ENCODE assay signal across 26 cellular contexts in the genomic region with DNA sequence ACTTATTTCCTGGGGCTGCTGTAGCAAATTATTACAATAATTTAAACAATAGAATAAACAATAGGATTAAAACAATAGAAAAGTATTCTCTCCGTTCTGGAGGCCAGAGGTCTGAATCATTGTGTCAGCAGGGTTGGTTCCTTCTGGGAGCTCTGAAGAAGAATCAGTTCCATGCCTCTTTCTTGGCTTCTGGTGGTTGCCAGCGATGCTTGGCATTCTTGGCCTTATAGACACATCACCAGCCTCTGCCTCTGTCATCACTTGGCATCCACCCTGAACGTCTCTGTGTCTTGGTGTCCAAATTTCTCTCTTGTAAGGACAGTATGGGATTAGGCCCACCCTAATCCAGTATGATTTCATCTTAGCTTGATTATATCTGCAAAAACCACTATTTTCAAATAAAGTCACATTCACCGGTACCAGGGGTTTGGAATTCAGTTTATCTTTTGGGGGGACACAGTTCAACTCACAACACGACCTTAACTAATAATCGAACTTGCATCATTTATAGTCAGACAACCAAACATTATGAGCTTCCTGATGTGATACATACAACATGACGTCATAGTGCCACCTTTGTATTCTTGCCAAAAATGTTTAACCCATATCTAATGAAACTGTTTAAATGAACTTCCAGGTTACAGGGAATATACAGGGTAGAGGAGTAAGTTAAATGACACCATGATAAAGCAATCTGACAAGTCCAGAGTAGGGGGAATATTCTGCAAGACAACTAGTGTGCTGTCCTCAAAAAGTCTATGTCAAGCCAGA. TPM values are rescaled to one million over a fixed set of nuclear protein-coding genes. Genes with fewer than 3 reads are reported as not detected.
DNase-seq lines count a peak whose midpoint lies in the region; ATAC-seq, FAIRE-seq and TF ChIP-seq lines count a peak whose summit lies in the region.
"Had no signal": no experiment of that assay in that cellular context is flagged by ENCODE, and none has a peak within 500 bp of the region (broad histone marks: within the 10 kb centered on the region; RNA-seq: fewer than 3 reads in every experiment).

No MANE protein-coding gene starts in this region.

- DNase-seq in HepG2 (ENCODE audit: low spot score) (no peak), right lobe of liver (no peak), RPMI7951 (ENCODE audit: low read depth) (peak; percentile 47), T-cell (no peak), glutamatergic neuron (no peak), NCI-H2107 treated with DMSO at 0.1 percent for 48 hours (lab: John Stamatoyannopoulos, UW; ENCODE audit: unreplicated experiment) (no peak)
- DNase-seq: activated CD4-positive, alpha-beta T cell treated with anti-CD3 and anti-CD28 coated beads for 1 hour; activated CD8-positive, alpha-beta T cell treated with anti-CD3 and anti-CD28 coated beads for 36 hours; activated effector memory CD4-positive, alpha-beta T cell treated with Interleukin-2 at 50 U/mL for 16 hours; activated T-cell treated with anti-CD3 and anti-CD28 coated beads for 4 hours; aorta; central memory CD4-positive, alpha-beta T cell; DMS79; NCI-H1105 treated with DMSO at 0.1 percent for 48 hours; NCI-H2029; NCI-H345; NCI-H748 treated with DMSO at 0.1 percent for 48 hours; T-helper 17 cell; transverse colon had no signal

- WGBS in HepG2 (ENCODE audit: low lambda C conversion rate) = 26% methylated on average over 7 of the region's 7 CpGs
- WGBS in right lobe of liver (ENCODE audit: insufficient coverage, low coverage, low lambda C conversion rate, missing lambda C conversion rate) = 29% methylated on average over 6 of the region's 7 CpGs

- no peaks in the 10 kb centered on the region for H4K20me1 ChIP-seq in HepG2 (ENCODE audit: insufficient read depth, low read length)
- H4K20me1 ChIP-seq: BLaER1 treated with 17β-estradiol and CSF1 and Interleukin-3, amounts not matched to agents 10 nM and 100 nM had no signal

- CTCF ChIA-PET in HepG2 (lab: Yijun Ruan, JAX; ENCODE audit: low intra/inter-chr PET ratio, low total read pairs) = no interaction called here
- CTCF ChIA-PET in T-cell (lab: Charles Lee) = no interaction called here

- H3K4me2 ChIP-seq in HepG2 (ENCODE audit: low read depth, low read length) = no peak overlapping the region
- H3K4me2 ChIP-seq: BLaER1 treated with 17β-estradiol and CSF1 and Interleukin-3, amounts not matched to agents 10 nM and 100 nM had no signal

- H3K27ac Mint-ChIP-seq in T-cell = no peak overlapping the region
- no peak overlapping the region for H3K27ac Mint-ChIP-seq in glutamatergic neuron (ENCODE audit: unreplicated experiment)
- H3K27ac Mint-ChIP-seq: activated CD8-positive, alpha-beta T cell treated with anti-CD3 and anti-CD28 coated beads for 36 hours; activated naive CD8-positive, alpha-beta T cell; IgD-negative memory B cell; natural killer cell treated with Interleukin-12 subunit alpha and Interleukin-12 subunit beta and Interleukin-15 and Interleukin-18, amount 100 ng/mL, for 72 hours; T-helper 17 cell had no signal

- H3K4me1 Mint-ChIP-seq in T-cell (no peaks in the 10 kb centered on the region), glutamatergic neuron (ENCODE audit: low read depth, unreplicated experiment) (no peaks in the 10 kb centered on the region)
- H3K4me1 Mint-ChIP-seq: IgD-negative memory B cell, T-helper 17 cell had no signal

- in situ Hi-C loops in HepG2 (cut with HindIII; ENCODE audit: extremely low pct_ligation_motif_present, low pct_unique_long_range_greater_than_20kb) = no loop called here

- H3K9me3 ChIP-seq in HepG2 (ENCODE audit: low read length) = 0 out of 2 replicates have a peak, but pooled peaks cover 4% of the 10 kb centered on the region
- H3K9me3 ChIP-seq in right lobe of liver = no peaks in the 10 kb centered on the region
- H3K9me3 ChIP-seq: transverse colon had no signal

- TF ChIP-seq POLR2A in HepG2 (IDR thresholded peaks at IDR 0.05; ENCODE audit: insufficient read depth in 1 of 2, low read depth in 2 of 2, low read length in 2 of 2) = no peak
- no peak for TF ChIP-seq POLR2A in right lobe of liver (IDR thresholded peaks at IDR 0.05)

- H3K27me3 ChIP-seq in HepG2 (ENCODE audit: control insufficient read depth in 1 of 2, insufficient read depth in 2 of 2, low read length in 2 of 2) (peaks cover 0 to 4% of the 10 kb centered on the region in 2 experiments; a peak in 1 of 5 replicates), right lobe of liver (no peaks in the 10 kb centered on the region)
- H3K27me3 ChIP-seq: BLaER1 treated with 17β-estradiol and CSF1 and Interleukin-3, amounts not matched to agents 10 nM and 100 nM had no signal

- H3K9ac ChIP-seq in HepG2 (ENCODE audit: insufficient read depth, low read depth, low read length) = no peak overlapping the region
- H3K9ac ChIP-seq: BLaER1 treated with 17β-estradiol and CSF1 and Interleukin-3, amounts not matched to agents 10 nM and 100 nM had no signal

- no peak for ATAC-seq in HepG2
- ATAC-seq in right lobe of liver = no peak
- ATAC-seq in esophagus mucosa = peak; percentile 54
- no peak for ATAC-seq in T-cell (replicated peaks in 1 of 4)
- no peak for ATAC-seq in HG02678 (IDR thresholded peaks at IDR 0.05; ENCODE audit: unreplicated experiment)
- ATAC-seq: natural killer cell treated with Interleukin-12 subunit alpha and Interleukin-12 subunit beta and Interleukin-15 and Interleukin-18, amount 100 ng/mL, for 72 hours; T-helper 17 cell had no signal

- TF ChIP-seq CTCF in HepG2 (CRISPR knock-in tag; IDR thresholded peaks at IDR 0.05) (no peak), right lobe of liver (IDR thresholded peaks at IDR 0.05) (no peak), glutamatergic neuron (IDR thresholded peaks at IDR 0.05; ENCODE audit: partially characterized antibody, unreplicated experiment) (no peak)

- no peak overlapping the region for H3K4me3 Mint-ChIP-seq in T-cell
- H3K4me3 Mint-ChIP-seq in glutamatergic neuron (ENCODE audit: unreplicated experiment) = no peak overlapping the region
- H3K4me3 Mint-ChIP-seq: activated CD8-positive, alpha-beta T cell treated with anti-CD3 and anti-CD28 coated beads for 36 hours; activated naive CD8-positive, alpha-beta T cell; IgD-negative memory B cell; natural killer cell treated with Interleukin-12 subunit alpha and Interleukin-12 subunit beta and Interleukin-15 and Interleukin-18, amount 100 ng/mL, for 72 hours; T-helper 17 cell had no signal

- TF ChIP-seq RAD21 in HepG2 (CRISPR knock-in tag; IDR thresholded peaks at IDR 0.05) = no peak

- intact Hi-C loops in HepG2 (cut with micrococcal nuclease; ENCODE audit: unreplicated experiment) (no loop called here), right lobe of liver (cut with DNase I) (loop anchor here in 1 of 2 donors (5.0 kb wide), 1 partner anchor 492 kb away; no protein-coding TSS in a partner anchor)

- H3K27me3 Mint-ChIP-seq in T-cell = no peaks in the 10 kb centered on the region
- peaks cover 4% of the 10 kb centered on the region for H3K27me3 Mint-ChIP-seq in glutamatergic neuron (ENCODE audit: unreplicated experiment)

- no peak for FAIRE-seq in HepG2 (lab: Jason Lieb, UNC)
- FAIRE-seq: keratinocyte had no signal

- H3K4me3 ChIP-seq in HepG2 (replicated peaks in 1 of 3; ENCODE audit: insufficient read depth in 1 of 3, low read depth in 2 of 3, low read length in 3 of 3) (no peak overlapping the region), right lobe of liver (no peak overlapping the region)
- H3K4me3 ChIP-seq: BLaER1 treated with 17β-estradiol and CSF1 and Interleukin-3, amounts not matched to agents 10 nM and 100 nM; transverse colon had no signal

- no peaks in the 10 kb centered on the region for H3K79me2 ChIP-seq in HepG2 (ENCODE audit: insufficient read depth, low read length)

- H3K4me1 ChIP-seq in HepG2 (ENCODE audit: insufficient read depth, low read length) (peaks cover 6% of the 10 kb centered on the region; the same call in 1 of the 2 replicates), right lobe of liver (no peaks in the 10 kb centered on the region)
- H3K4me1 ChIP-seq: transverse colon had no signal

- TF ChIP-seq EP300 in HepG2 (IDR thresholded peaks at IDR 0.05; ENCODE audit: low read depth in 2 of 2, low read length in 2 of 2) (no peak), HepG2 (CRISPR knock-in tag; IDR thresholded peaks at IDR 0.05; ENCODE audit: borderline replicate concordance) (no peak)

- no TSS peak for BruUV-seq in HepG2 (replicated peaks; lab: Mats Ljungman, UMichigan)

- H3K36me3 Mint-ChIP-seq in T-cell (no peaks in the 10 kb centered on the region), glutamatergic neuron (ENCODE audit: unreplicated experiment) (peaks cover 7% of the 10 kb centered on the region)
- H3K36me3 Mint-ChIP-seq: natural killer cell treated with Interleukin-12 subunit alpha and Interleukin-12 subunit beta and Interleukin-15 and Interleukin-18, amount 100 ng/mL, for 72 hours had no signal

- H3K9me3 Mint-ChIP-seq in T-cell (peaks cover 0 to 7% (median 2%) of the 10 kb centered on the region in 3 donors), glutamatergic neuron (ENCODE audit: unreplicated experiment) (peaks cover 5% of the 10 kb centered on the region)
- H3K9me3 Mint-ChIP-seq: activated CD8-positive, alpha-beta T cell treated with anti-CD3 and anti-CD28 coated beads for 36 hours; natural killer cell treated with Interleukin-12 subunit alpha and Interleukin-12 subunit beta and Interleukin-15 and Interleukin-18, amount 100 ng/mL, for 72 hours had no signal

- POLR2A ChIA-PET in HepG2 (lab: Yijun Ruan, JAX) = no interaction called here
- POLR2A ChIA-PET in T-cell (lab: Charles Lee) = no interaction called here

- H3K36me3 ChIP-seq in HepG2 (replicated peaks in 1 of 2; ENCODE audit: control insufficient read depth in 1 of 2, insufficient read depth in 2 of 2, low read length in 2 of 2) (no peaks in the 10 kb centered on the region), right lobe of liver (no peaks in the 10 kb centered on the region)
- H3K36me3 ChIP-seq: BLaER1 treated with 17β-estradiol and CSF1 and Interleukin-3, amounts not matched to agents 10 nM and 100 nM; transverse colon had no signal

- no peak overlapping the region for H3K27ac ChIP-seq in HepG2 (ENCODE audit: extremely low read length, insufficient read depth, low read length)
- no peak overlapping the region for H3K27ac ChIP-seq in right lobe of liver
- H3K27ac ChIP-seq: BLaER1 treated with 17β-estradiol and CSF1 and Interleukin-3, amounts not matched to agents 10 nM and 100 nM; transverse colon had no signal

- no peak overlapping the region for H2AFZ ChIP-seq in HepG2 (ENCODE audit: low read length)

RNA-seq across cellular contexts. Expression of a gene that starts 48.5 kb away (rescaled TPM):
- 15.2 and 22.7 TPM in 2 replicates for total RNA-seq in HepG2 (2016; rRNA removed; fragmentation: Illumina TruSeq; extraction: Trizol)
- total RNA-seq in HepG2 (2016; cell fraction: cytosol; rRNA removed; fragmentation: Illumina TruSeq; extraction: Trizol; ENCODE audit: low read depth) = 6.1 and 6.3 TPM in 2 replicates
- total RNA-seq in HepG2 (2016; cell fraction: insoluble cytoplasmic fraction; rRNA removed; fragmentation: Illumina TruSeq; extraction: Trizol) = 15.6 and 22.2 TPM in 2 replicates
- total RNA-seq in HepG2 (2016; cell fraction: membrane; rRNA removed; fragmentation: Illumina TruSeq; extraction: Trizol) = 10.3 and 11.1 TPM in 2 replicates
- total RNA-seq in HepG2 (2016; cell fraction: nucleus; rRNA removed; fragmentation: Illumina TruSeq; extraction: Trizol) = 12.0 and 12.7 TPM in 2 replicates
- 10.2 and 12.2 TPM in 2 replicates for polyA plus RNA-seq in HepG2 (2011; rRNA removed)
- polyA plus RNA-seq in HepG2 (2011; cell fraction: cytosol; rRNA removed) = 9.3 and 16.7 TPM in 2 replicates
- 29.6 TPM in 2 replicates for polyA plus RNA-seq in HepG2 (2011; cell fraction: nucleus; rRNA removed)
- 13.2 and 25.9 TPM in 2 replicates for polyA plus RNA-seq in HepG2 (2012)
- polyA plus RNA-seq in HepG2 (2016; cell fraction: cytosol; fragmentation: Illumina TruSeq; extraction: Trizol; ENCODE audit: low read depth) = 5.0 and 6.4 TPM in 2 replicates
- 19.3 and 21.5 TPM in 2 replicates for polyA plus RNA-seq in HepG2 (2016; cell fraction: insoluble cytoplasmic fraction; fragmentation: Illumina TruSeq; extraction: Trizol; ENCODE audit: low read depth)
- 10.4 and 12.4 TPM in 2 replicates for polyA plus RNA-seq in HepG2 (2016; cell fraction: membrane; fragmentation: Illumina TruSeq; extraction: Trizol; ENCODE audit: low read depth)
- 22.2 and 26.5 TPM in 2 replicates for polyA plus RNA-seq in HepG2 (2016; cell fraction: nucleus; fragmentation: Illumina TruSeq; extraction: Trizol; ENCODE audit: insufficient read depth, low read depth)
- 17.6 and 18.8 TPM in 2 replicates for polyA minus RNA-seq in HepG2 (2011; rRNA and poly(A)+ RNA removed; ENCODE audit: low replicate concordance)
- polyA minus RNA-seq in HepG2 (2011; cell fraction: cytosol; rRNA and poly(A)+ RNA removed) = 3.9 and 5.8 TPM in 2 replicates
- polyA minus RNA-seq in HepG2 (2011; cell fraction: nucleus; rRNA and poly(A)+ RNA removed) = 8.5 and 10.0 TPM in 2 replicates
- total RNA-seq in right lobe of liver = 10 to 100 TPM in 1 of 6 experiments, 1 to 10 TPM in 4, under 1 TPM in 1; 0.95 to 11.7 (median 4.3) TPM
- 28.5 and 40.3 TPM in 2 replicates for total RNA-seq in RPMI7951 (2014; rRNA removed; shearing (Covaris generic))
- 7.9 TPM for total RNA-seq in esophagus mucosa
- 1 to 10 TPM in 4 of 5 donors, under 1 TPM in 1; 0.63 to 4.3 (median 2.5) TPM for total RNA-seq in T-cell
- total RNA-seq in glutamatergic neuron (ENCODE audit: unreplicated experiment) = 14.8 TPM
